In genomic region chr14:26596722-26597030, GRCh38 we compare ENCODE assay signal across 8 cellular contexts. TPM values are rescaled to one million over a fixed set of nuclear protein-coding genes. Genes with fewer than 3 reads are reported as not detected.
DNase-seq lines count a peak whose midpoint lies in the region; ATAC-seq and TF ChIP-seq lines count a peak whose summit lies in the region.

No MANE protein-coding gene starts in this region.

- ATAC-seq in CD8-positive, alpha-beta T cell, result no peak

- peak overlapping the region; percentile 22 for H3K4me3 Mint-ChIP-seq in CD8-positive, alpha-beta T cell
- H3K4me3 Mint-ChIP-seq in osteocyte (ENCODE audit: unreplicated experiment), result peak overlapping the region; percentile 82
- no peak overlapping the region for H3K4me3 Mint-ChIP-seq in activated CD4-positive, alpha-beta memory T cell treated with anti-CD3 and anti-CD28 coated beads for 36 hours

- DNase-seq in CD8-positive, alpha-beta T cell, result no peak
- peak; percentile 41 for DNase-seq in NCI-H345 (lab: John Stamatoyannopoulos, UW)
- peak; percentile 45 for DNase-seq in fibroblast of mammary gland (ENCODE audit: low read depth)
- DNase-seq in osteocyte (ENCODE audit: extremely low spot score, unreplicated experiment), result no peak
- DNase-seq in activated CD8-positive, alpha-beta memory T cell treated with anti-CD3 and anti-CD28 coated beads, Interleukin-2, amount 50 U/mL, for 48 hours, result no peak
- DNase-seq in activated CD4-positive, alpha-beta memory T cell treated with anti-CD3 and anti-CD28 coated beads for 36 hours, result no peak
- DNase-seq in Karpas-422, result no peak
- DNase-seq in HUDEP-2 (lab: John Stamatoyannopoulos, UW; ENCODE audit: unreplicated experiment in 76 of 76), result no peak

- H3K9me3 Mint-ChIP-seq in CD8-positive, alpha-beta T cell, result peaks cover 13% of the 10 kb centered on the region
- no peaks in the 10 kb centered on the region for H3K9me3 Mint-ChIP-seq in osteocyte (ENCODE audit: unreplicated experiment)
- peaks cover 5% of the 10 kb centered on the region for H3K9me3 Mint-ChIP-seq in activated CD4-positive, alpha-beta memory T cell treated with anti-CD3 and anti-CD28 coated beads for 36 hours

- H3K9me3 ChIP-seq in CD8-positive, alpha-beta T cell (ENCODE audit: low read length), result no peaks in the 10 kb centered on the region
- peaks cover 62% of the 10 kb centered on the region for H3K9me3 ChIP-seq in Karpas-422 (ENCODE audit: low read length)

- no peak for TF ChIP-seq CTCF in CD8-positive, alpha-beta T cell (IDR thresholded peaks at IDR 0.05)
- TF ChIP-seq CTCF in fibroblast of mammary gland (conservative IDR thresholded peaks at IDR 0.05; ENCODE audit: control insufficient read depth, insufficient read depth, low read depth, low read length) (no peak), osteocyte (IDR thresholded peaks at IDR 0.05) (no peak)

- no peak overlapping the region for H3K27ac ChIP-seq in CD8-positive, alpha-beta T cell (ENCODE audit: low read depth, low read length)
- no peak overlapping the region for H3K27ac ChIP-seq in Karpas-422 (ENCODE audit: low read length)

- no peaks in the 10 kb centered on the region for H3K27me3 ChIP-seq in CD8-positive, alpha-beta T cell (ENCODE audit: insufficient read depth, low read length)
- no peaks in the 10 kb centered on the region for H3K27me3 ChIP-seq in Karpas-422 (ENCODE audit: low read length)

- no peak overlapping the region for H2AFZ ChIP-seq in Karpas-422 (ENCODE audit: low read length)

- H3K27ac Mint-ChIP-seq in CD8-positive, alpha-beta T cell, result no peak overlapping the region
- no peak overlapping the region for H3K27ac Mint-ChIP-seq in osteocyte (ENCODE audit: unreplicated experiment)
- no peak overlapping the region for H3K27ac Mint-ChIP-seq in activated CD4-positive, alpha-beta memory T cell treated with anti-CD3 and anti-CD28 coated beads for 36 hours

- H3K9me2 ChIP-seq in Karpas-422 (replicated peaks; ENCODE audit: insufficient read depth, low read length), result no peaks in the 10 kb centered on the region

- intact Hi-C loops in CD8-positive, alpha-beta T cell (cut with DNase I, micrococcal nuclease), result no loop called here
- intact Hi-C loops in activated CD4-positive, alpha-beta memory T cell treated with anti-CD3 and anti-CD28 coated beads for 36 hours (cut with micrococcal nuclease), result no loop called here

- H4K20me1 ChIP-seq in Karpas-422 (ENCODE audit: insufficient read depth, low read depth, low read length), result no peaks in the 10 kb centered on the region

- no peak overlapping the region for H3K4me3 ChIP-seq in CD8-positive, alpha-beta T cell (ENCODE audit: low read depth, low read length)
- peak overlapping the region; percentile 87 for H3K4me3 ChIP-seq in fibroblast of mammary gland (ENCODE audit: control insufficient read depth, low read depth, low read length)
- H3K4me3 ChIP-seq in Karpas-422 (ENCODE audit: low read length), result no peak overlapping the region

- CTCF ChIA-PET in CD8-positive, alpha-beta T cell (lab: Charles Lee), result no interaction called here
- CTCF ChIA-PET in activated CD4-positive, alpha-beta memory T cell treated with anti-CD3 and anti-CD28 coated beads for 36 hours (lab: Charles Lee), result no interaction called here

- POLR2A ChIA-PET in CD8-positive, alpha-beta T cell (lab: Charles Lee), result no interaction called here
- POLR2A ChIA-PET in activated CD4-positive, alpha-beta memory T cell treated with anti-CD3 and anti-CD28 coated beads for 36 hours (lab: Charles Lee), result no interaction called here

- H3K36me3 ChIP-seq in CD8-positive, alpha-beta T cell (ENCODE audit: insufficient read depth, low read length), result no peaks in the 10 kb centered on the region
- H3K36me3 ChIP-seq in Karpas-422 (ENCODE audit: insufficient read depth, low read length), result no peaks in the 10 kb centered on the region

- no peak overlapping the region for H3K4me2 ChIP-seq in Karpas-422 (ENCODE audit: low read depth, low read length, poor library complexity, severe bottlenecking)

- no peaks in the 10 kb centered on the region for H3K4me1 Mint-ChIP-seq in CD8-positive, alpha-beta T cell (ENCODE audit: low read depth)
- H3K4me1 Mint-ChIP-seq in osteocyte (ENCODE audit: unreplicated experiment), result peaks cover 13% of the 10 kb centered on the region
- H3K4me1 Mint-ChIP-seq in activated CD4-positive, alpha-beta memory T cell treated with anti-CD3 and anti-CD28 coated beads for 36 hours (ENCODE audit: low read depth), result peaks cover 3% of the 10 kb centered on the region

- no peaks in the 10 kb centered on the region for H3K4me1 ChIP-seq in CD8-positive, alpha-beta T cell (ENCODE audit: insufficient read depth, low read length)
- H3K4me1 ChIP-seq in Karpas-422 (ENCODE audit: low read length), result no peaks in the 10 kb centered on the region

- peaks cover 23% of the 10 kb centered on the region for H3K27me3 Mint-ChIP-seq in CD8-positive, alpha-beta T cell (ENCODE audit: low read depth)
- peaks cover 45% of the 10 kb centered on the region for H3K27me3 Mint-ChIP-seq in osteocyte (ENCODE audit: unreplicated experiment)
- peaks cover 26% of the 10 kb centered on the region for H3K27me3 Mint-ChIP-seq in activated CD4-positive, alpha-beta memory T cell treated with anti-CD3 and anti-CD28 coated beads for 36 hours

- no peaks in the 10 kb centered on the region for H3K79me2 ChIP-seq in Karpas-422 (ENCODE audit: low read length)

- no peak overlapping the region for H3K9ac ChIP-seq in Karpas-422 (ENCODE audit: low read length)

- H3K36me3 Mint-ChIP-seq in CD8-positive, alpha-beta T cell, result no peaks in the 10 kb centered on the region
- no peaks in the 10 kb centered on the region for H3K36me3 Mint-ChIP-seq in osteocyte (ENCODE audit: unreplicated experiment)
- H3K36me3 Mint-ChIP-seq in activated CD4-positive, alpha-beta memory T cell treated with anti-CD3 and anti-CD28 coated beads for 36 hours, result peaks cover 5% of the 10 kb centered on the region

RNA-seq across cellular contexts. Expression of gene NOVA1, which starts 1.2 kb away (rescaled TPM):
- total RNA-seq in CD8-positive, alpha-beta T cell, result not detected
- total RNA-seq in osteocyte, result 1.5 and 1.9 TPM in 2 replicates
- not detected for total RNA-seq in activated CD4-positive, alpha-beta memory T cell treated with anti-CD3 and anti-CD28 coated beads for 36 hours
- total RNA-seq in Karpas-422 (2014; rRNA removed; shearing (Covaris generic); ENCODE audit: low replicate concordance), result not detected in 2 replicates

Comparison
In these comparisons a context has a peak if more than half of its experiments do, and no peak if none do; other contexts are left out.
1. DNase-seq: peak in NCI-H345 (single experiment) and fibroblast of mammary gland (single experiment); none in CD8-positive, alpha-beta T cell (0 of 7), osteocyte (single experiment), activated CD8-positive, alpha-beta memory T cell treated with anti-CD3 and anti-CD28 coated beads, Interleukin-2, amount 50 U/mL, for 48 hours (single experiment), activated CD4-positive, alpha-beta memory T cell treated with anti-CD3 and anti-CD28 coated beads for 36 hours (single experiment), Karpas-422 (single experiment) and HUDEP-2 (0 of 76).